In genomic region chr9:35923927-35924763, GRCh38 we compare ENCODE assay signal across 8 cellular contexts. TPM values are rescaled to one million over a fixed set of nuclear protein-coding genes. Genes with fewer than 3 reads are reported as not detected.
DNase-seq lines count a peak whose midpoint lies in the region; ATAC-seq, FAIRE-seq and TF ChIP-seq lines count a peak whose summit lies in the region.

No MANE protein-coding gene starts in this region.

- H3K4me1 ChIP-seq in pancreas, result peaks cover 0 to 3% (median 0%) of the 10 kb centered on the region in 3 donors
- H3K4me1 ChIP-seq in effector memory CD4-positive, alpha-beta T cell (ENCODE audit: control insufficient read depth, insufficient read depth, low read length, poor library complexity, severe bottlenecking), result no peaks in the 10 kb centered on the region

- no peaks in the 10 kb centered on the region for H3K9me3 ChIP-seq in pancreas
- no peaks in the 10 kb centered on the region for H3K9me3 ChIP-seq in effector memory CD4-positive, alpha-beta T cell (ENCODE audit: control insufficient read depth, low read length)

- H3K27ac ChIP-seq in pancreas, result peak overlapping the region in 1 of 4 donors; percentile 47
- H3K27ac ChIP-seq in effector memory CD4-positive, alpha-beta T cell (ENCODE audit: insufficient read depth, low read length, poor library complexity, severe bottlenecking), result no peak overlapping the region

- peak; percentile 99 for FAIRE-seq in RCC 7860 (lab: Jason Lieb, UNC)
- no peak for FAIRE-seq in pancreas (lab: Jason Lieb, UNC)

- peak; percentile 60 to 88 (median 84) for ATAC-seq in pancreas

- H3K36me3 ChIP-seq in pancreas, result no peaks in the 10 kb centered on the region
- H3K36me3 ChIP-seq in effector memory CD4-positive, alpha-beta T cell (ENCODE audit: control insufficient read depth, insufficient read depth, low read length), result no peaks in the 10 kb centered on the region

- peak; percentile 97 for DNase-seq in EH (ENCODE audit: low read depth)
- peak; percentile 98 for DNase-seq in RCC 7860 (ENCODE audit: low spot score)
- peak; percentile 95 for DNase-seq in epithelial cell of proximal tubule (ENCODE audit: low read depth)
- no peak for DNase-seq in pancreas
- DNase-seq in NCI-H82 treated with DMSO at 0.1 percent for 48 hours (lab: John Stamatoyannopoulos, UW; ENCODE audit: unreplicated experiment), result no peak
- no peak for DNase-seq in NCI-H510A (lab: John Stamatoyannopoulos, UW)
- DNase-seq in effector memory CD4-positive, alpha-beta T cell, result no peak
- no peak for DNase-seq in midbrain (lab: John Stamatoyannopoulos, UW)

- WGBS in pancreas, 2 donors, result 63 to 75% methylated on average over 9 of the region's 9 CpGs

- H3K4me3 ChIP-seq in epithelial cell of proximal tubule (ENCODE audit: low read depth, low read length) (peak overlapping the region; percentile 34), pancreas (no peak overlapping the region)
- no peak overlapping the region for H3K4me3 ChIP-seq in effector memory CD4-positive, alpha-beta T cell (ENCODE audit: insufficient read depth, low read depth, low read length, poor library complexity, severe bottlenecking)

- TF ChIP-seq CTCF in epithelial cell of proximal tubule (conservative IDR thresholded peaks at IDR 0.05; ENCODE audit: low read depth, low read length), result no peak
- no peak for TF ChIP-seq CTCF in pancreas (IDR thresholded peaks at IDR 0.05)

- intact Hi-C loops in pancreas (cut with DNase I), result no loop called here

- H3K27me3 ChIP-seq in pancreas, result no peaks in the 10 kb centered on the region
- H3K27me3 ChIP-seq in effector memory CD4-positive, alpha-beta T cell (replicated peaks; ENCODE audit: control insufficient read depth, insufficient read depth, low read length, poor library complexity, severe bottlenecking), result no peaks in the 10 kb centered on the region

RNA-seq across cellular contexts. Expression of gene SPAAR, which starts 14.9 kb away (rescaled TPM):
- total RNA-seq in epithelial cell of proximal tubule, result 0.29 TPM in 1 of 2 replicates, not detected in the other
- total RNA-seq in pancreas, result under 1 TPM in 5 of 6 donors, not detected in 1; 0.12 to 0.74 (median 0.44) TPM
- 1 to 10 TPM in 1 of 2 donors, under 1 TPM in 1; 0.31 to 1.6 TPM for polyA plus RNA-seq in pancreas

RNA-seq across cellular contexts. Expression of gene HRCT1, which starts 18.1 kb away (rescaled TPM):
- total RNA-seq in epithelial cell of proximal tubule (0.58 TPM in 1 of 2 replicates, not detected in the other), pancreas (1 to 10 TPM in 3 of 6 donors, under 1 TPM in 3; 0.43 to 1.5 (median 0.83) TPM)
- 1 to 10 TPM in 1 of 2 donors, under 1 TPM in 1; 0.33 to 1.5 TPM for polyA plus RNA-seq in pancreas

RNA-seq across cellular contexts. Expression of gene OR2S2, which starts 33.8 kb away (rescaled TPM):
- not detected in 2 replicates for total RNA-seq in epithelial cell of proximal tubule
- not detected for total RNA-seq in pancreas
- polyA plus RNA-seq in pancreas, result not detected

RNA-seq across cellular contexts. Expression of gene OR13J1, which starts 53.9 kb away (rescaled TPM):
- total RNA-seq in epithelial cell of proximal tubule (not detected in 2 replicates), pancreas (not detected)
- not detected for polyA plus RNA-seq in pancreas

Comparison
In these comparisons a context has a peak if more than half of its experiments do, and no peak if none do; other contexts are left out.
1. DNase-seq: peak in EH (single experiment), RCC 7860 (single experiment) and epithelial cell of proximal tubule (single experiment); none in pancreas (0 of 6), NCI-H82 treated with DMSO at 0.1 percent for 48 hours (single experiment), NCI-H510A (single experiment), effector memory CD4-positive, alpha-beta T cell (0 of 3) and midbrain (single experiment).